8 cellular contexts compared by ENCODE assay signal in genomic region chr9:78235771-78236510, GRCh38. TPM values are rescaled to one million over a fixed set of nuclear protein-coding genes. Genes with fewer than 3 reads are reported as not detected.
A peak's percentile ranks its signal among the peaks of the same experiment; 100 is the strongest.
DNase-seq lines count a peak whose midpoint lies in the region; ATAC-seq, FAIRE-seq and TF ChIP-seq lines count a peak whose summit lies in the region.

TSS of gene CEP78 (plus strand) at chr9:78236075. CDS start at chr9:78236351, 276 bp downstream.

- FAIRE-seq in pancreas (lab: Jason Lieb, UNC), result peak; percentile 32

- H3K27me3 ChIP-seq in pancreas (no peaks in the 10 kb centered on the region), tibial artery (no peaks in the 10 kb centered on the region)

- H3K36me3 ChIP-seq in pancreas, result no peaks in the 10 kb centered on the region
- H3K36me3 ChIP-seq in tibial artery, result peaks cover 0 to 11% (median 0%) of the 10 kb centered on the region in 3 donors

- H3K4me1 ChIP-seq in pancreas (peaks cover 0 to 6% (median 0%) of the 10 kb centered on the region in 3 donors), tibial artery (peaks cover 0 to 18% (median 3%) of the 10 kb centered on the region in 4 donors)

- H3K9me3 ChIP-seq in pancreas, result no peaks in the 10 kb centered on the region
- H3K9me3 ChIP-seq in tibial artery, result no peaks in the 10 kb centered on the region

- 0 to 1% methylated on average over 83 to 86 of the region's 86 CpGs for WGBS in pancreas, 2 donors

- intact Hi-C loops in Right ventricle myocardium superior (cut with DNase I), result no loop called here
- intact Hi-C loops in pancreas (cut with DNase I), result no loop called here
- intact Hi-C loops in tibial artery (cut with DNase I; ENCODE audit: low total_unique reads), result no loop called here

- no peak for TF ChIP-seq CTCF in GM12865 (IDR thresholded peaks at IDR 0.05; ENCODE audit: insufficient read depth, low read depth, low read length, missing control alignments)
- no peak for TF ChIP-seq CTCF in pancreas (IDR thresholded peaks at IDR 0.05)
- TF ChIP-seq CTCF in tibial artery (IDR thresholded peaks at IDR 0.05), result no peak

- peak; percentile 98 for ATAC-seq in HG02642 (IDR thresholded peaks at IDR 0.05; ENCODE audit: poor library complexity, unreplicated experiment)
- ATAC-seq in Right ventricle myocardium superior (ENCODE audit: poor library complexity), result peak; percentile 100
- ATAC-seq in pancreas, result peak; percentile 99

- H3K4me3 ChIP-seq in GM12865 (ENCODE audit: low read depth, low read length) (peak within 1 kb of the TSS; percentile 90), pancreas (peak within 1 kb of the TSS; percentile 87 to 96 (median 90)), tibial artery (peak within 1 kb of the TSS; percentile 73 to 84)

- DNase-seq in GM12865 (ENCODE audit: low read depth), result peak; percentile 96
- DNase-seq in NCI-H1105 (lab: John Stamatoyannopoulos, UW), result peak; percentile 89
- DNase-seq in SW480 (ENCODE audit: low spot score), result peak; percentile 93
- peak; percentile 75 for DNase-seq in activated naive CD8-positive, alpha-beta T cell treated with anti-CD3 and anti-CD28 coated beads, Interleukin-2, amount 50 U/mL, for 16 hours (ENCODE audit: low read depth, low spot score)
- DNase-seq in Right ventricle myocardium superior, result peak; percentile 95
- peak; percentile 90 to 96 (median 92) for DNase-seq in pancreas
- DNase-seq in tibial artery, result peak; percentile 87 to 93

- H3K27ac ChIP-seq in pancreas (peak within 1 kb of the TSS; percentile 68 to 81 (median 74)), tibial artery (peak within 1 kb of the TSS; percentile 77 to 78)

RNA-seq across cellular contexts. Expression of gene CEP78, which starts in this region (rescaled TPM):
- total RNA-seq in Right ventricle myocardium superior (2.8 TPM), pancreas (1 to 10 TPM; 4.1 to 6.5 (median 5.4) TPM)
- polyA plus RNA-seq in pancreas, result 1 to 10 TPM; 3.3 to 5.2 TPM

Comparison
In these comparisons a context has a peak if more than half of its experiments do, and no peak if none do; other contexts are left out.
1. Peak in every context shown above with its lines: DNase-seq, ATAC-seq, H3K4me3 ChIP-seq and H3K27ac ChIP-seq.